In the genomic region with DNA sequence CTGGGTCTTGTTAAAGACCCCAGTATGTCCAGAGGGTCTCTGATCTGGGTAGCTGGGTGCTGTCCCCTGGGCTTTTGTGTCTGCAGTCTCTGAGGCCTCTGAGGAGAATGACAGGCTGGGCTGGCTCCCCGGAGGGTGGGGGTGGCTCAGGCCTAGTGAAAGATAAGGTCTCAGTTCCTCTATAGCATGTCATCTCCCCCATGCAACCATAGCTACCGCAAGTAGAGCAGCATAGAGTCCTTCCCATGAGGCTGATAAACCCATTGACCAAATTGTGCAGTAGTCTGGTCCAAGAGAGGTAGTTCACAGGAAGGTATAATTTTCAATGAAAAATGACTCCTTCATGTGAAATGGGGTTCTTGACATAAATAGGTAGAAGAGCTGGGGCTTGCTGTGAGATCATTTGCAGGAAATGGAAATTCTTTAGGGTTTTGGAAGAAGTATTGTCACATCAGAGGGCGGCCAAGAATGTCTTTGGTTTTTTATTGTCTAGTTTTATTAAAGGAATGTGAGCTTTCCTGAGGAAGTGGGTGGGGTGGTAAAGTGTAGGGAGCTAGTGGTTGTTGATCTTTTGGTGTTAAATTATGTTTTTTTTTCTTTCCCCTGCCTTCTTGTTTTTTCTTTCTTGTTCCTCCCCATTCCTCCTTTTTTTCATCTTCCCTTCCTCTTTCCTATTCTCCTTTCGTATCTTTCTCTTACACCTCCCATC, we compare ENCODE assay signal across 7 cellular contexts. TPM values are rescaled to one million over a fixed set of nuclear protein-coding genes. Genes with fewer than 3 reads are reported as not detected.
DNase-seq lines count a peak whose midpoint lies in the region; ATAC-seq, FAIRE-seq and TF ChIP-seq lines count a peak whose summit lies in the region.

No MANE protein-coding gene starts in this region.

- FAIRE-seq in urothelium cell line (lab: Jason Lieb, UNC), result no peak

- peaks cover 26 to 76% (median 73%) of the 10 kb centered on the region in 5 donors for H3K4me1 ChIP-seq in subcutaneous abdominal adipose tissue (ENCODE audit: control insufficient read depth in 5 of 5, insufficient read depth in 5 of 5, low read length in 5 of 5)

- H3K27me3 ChIP-seq in subcutaneous abdominal adipose tissue (ENCODE audit: control insufficient read depth in 5 of 5, insufficient read depth in 4 of 5, low read length in 5 of 5), result no peaks in the 10 kb centered on the region

- ATAC-seq in GM19025 (IDR thresholded peaks at IDR 0.05; ENCODE audit: low read depth, unreplicated experiment), result peak; percentile 86
- ATAC-seq in HG03045 (IDR thresholded peaks at IDR 0.05; ENCODE audit: unreplicated experiment), result peak; percentile 76
- peak; percentile 84 to 86 for ATAC-seq in activated CD4-positive, CD25-positive, alpha-beta regulatory T cell treated with anti-CD3 and anti-CD28 coated beads, Interleukin-2, amount 50 U/mL, for 24 hours
- ATAC-seq in GM18873 (IDR thresholded peaks at IDR 0.05; ENCODE audit: low FRiP score, unreplicated experiment), result no peak

- H3K9me3 ChIP-seq in subcutaneous abdominal adipose tissue (ENCODE audit: control insufficient read depth in 5 of 5, low read length in 5 of 5), result no peaks in the 10 kb centered on the region

- DNase-seq in fibroblast of the aortic adventitia (ENCODE audit: low read depth), result peak; percentile 46
- DNase-seq in urothelium cell line (ENCODE audit: low spot score), result no peak

- H3K4me3 ChIP-seq in fibroblast of the aortic adventitia (ENCODE audit: low read depth, low read length) (no peak overlapping the region), subcutaneous abdominal adipose tissue (ENCODE audit: low read depth in 1 of 5, low read length in 5 of 5) (peak overlapping the region in 1 of 5 donors; percentile 17)

- TF ChIP-seq CTCF in fibroblast of the aortic adventitia (IDR thresholded peaks at IDR 0.05; ENCODE audit: insufficient read depth, low read length), result no peak

- peaks cover 6 to 53% (median 40%) of the 10 kb centered on the region in 5 donors for H3K36me3 ChIP-seq in subcutaneous abdominal adipose tissue (ENCODE audit: control insufficient read depth in 5 of 5, insufficient read depth in 5 of 5, low read length in 5 of 5)

- no peak overlapping the region for H3K9ac ChIP-seq in subcutaneous abdominal adipose tissue (ENCODE audit: low read length in 5 of 5)

- peak overlapping the region; percentile 94 for H3K27ac ChIP-seq in subcutaneous abdominal adipose tissue (ENCODE audit: low read depth, low read length)

RNA-seq across cellular contexts. Expression of gene SLC7A6OS, which starts 21.0 kb away (rescaled TPM):
- total RNA-seq in fibroblast of the aortic adventitia (ENCODE audit: low replicate concordance), result 11.5 and 12.1 TPM in 2 replicates

RNA-seq across cellular contexts. Expression of gene PRMT7, which starts 21.0 kb away (rescaled TPM):
- total RNA-seq in fibroblast of the aortic adventitia (ENCODE audit: low replicate concordance), result 36.9 and 42.1 TPM in 2 replicates

RNA-seq across cellular contexts. Expression of gene SLC7A6, which starts 25.4 kb away (rescaled TPM):
- total RNA-seq in fibroblast of the aortic adventitia (ENCODE audit: low replicate concordance), result 4.8 and 15.2 TPM in 2 replicates

RNA-seq across cellular contexts. Expression of gene PLA2G15, which starts 44.6 kb away (rescaled TPM):
- 21.7 and 21.8 TPM in 2 replicates for total RNA-seq in fibroblast of the aortic adventitia (ENCODE audit: low replicate concordance)

RNA-seq across cellular contexts. Expression of gene ESRP2, which starts 53.8 kb away (rescaled TPM):
- total RNA-seq in fibroblast of the aortic adventitia (ENCODE audit: low replicate concordance), result 0.18 TPM in 1 of 2 replicates, not detected in the other
